ENCODE assay signal across 6 cellular contexts in genomic region chr11:120706257-120706656, GRCh38.
"Had no signal": no experiment of that assay in that cellular context is flagged by ENCODE, and none has a peak within 500 bp of the region (broad histone marks: within the 10 kb centered on the region; RNA-seq: fewer than 3 reads in every experiment).

No MANE protein-coding gene starts in this region.

- H3K36me3 ChIP-seq: HAP-1 had no signal

- H3K4me3 ChIP-seq: GM23248, HAP-1, K562 had no signal

- H2AFZ ChIP-seq: GM23248 had no signal

- H3K27ac ChIP-seq: GM23248 had no signal

- H3K9ac ChIP-seq: GM23248 had no signal

- DNase-seq: GOT3, H7, KG1 had no signal

- H3K9me3 ChIP-seq: HAP-1 had no signal
